ENCODE assay signal across 1 cellular context in the genomic region with DNA sequence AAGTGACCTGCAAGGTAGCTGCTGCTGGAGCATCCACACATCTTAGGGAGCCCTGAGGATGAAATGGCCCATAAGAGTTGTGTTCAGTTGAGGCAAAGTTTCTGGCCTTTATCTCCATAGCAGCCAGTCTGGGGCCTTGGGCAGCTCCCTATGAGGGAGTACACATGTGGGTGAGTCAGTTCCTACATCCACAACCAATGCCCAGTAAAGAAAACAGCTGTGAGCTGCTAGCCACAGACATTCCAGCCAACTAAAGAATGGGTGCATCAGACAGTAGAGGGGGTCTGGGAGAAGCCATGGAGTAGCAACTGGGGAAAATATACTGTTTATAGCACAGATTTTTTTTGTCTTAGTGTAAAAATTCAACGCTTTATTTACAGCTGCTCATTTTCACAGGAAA.
TF ChIP-seq lines count a peak whose summit lies in the region.

No MANE protein-coding gene starts in this region.

TF ChIP-seq in WTC11, 78 proteins besides CTCF, POLR2A, EP300 and RAD21 (continued from another document):
- TF ChIP-seq, protein P1, sequence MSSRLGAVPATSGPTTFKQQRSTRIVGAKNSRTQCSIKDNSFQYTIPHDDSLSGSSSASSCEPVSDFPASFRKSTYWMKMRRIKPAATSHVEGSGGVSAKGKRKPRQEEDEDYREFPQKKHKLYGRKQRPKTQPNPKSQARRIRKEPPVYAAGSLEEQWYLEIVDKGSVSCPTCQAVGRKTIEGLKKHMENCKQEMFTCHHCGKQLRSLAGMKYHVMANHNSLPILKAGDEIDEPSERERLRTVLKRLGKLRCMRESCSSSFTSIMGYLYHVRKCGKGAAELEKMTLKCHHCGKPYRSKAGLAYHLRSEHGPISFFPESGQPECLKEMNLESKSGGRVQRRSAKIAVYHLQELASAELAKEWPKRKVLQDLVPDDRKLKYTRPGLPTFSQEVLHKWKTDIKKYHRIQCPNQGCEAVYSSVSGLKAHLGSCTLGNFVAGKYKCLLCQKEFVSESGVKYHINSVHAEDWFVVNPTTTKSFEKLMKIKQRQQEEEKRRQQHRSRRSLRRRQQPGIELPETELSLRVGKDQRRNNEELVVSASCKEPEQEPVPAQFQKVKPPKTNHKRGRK (CRISPR knock-in tag; IDR thresholded peaks at IDR 0.05; ENCODE audit: borderline replicate concordance): no peak
- TF ChIP-seq FOXK1 (CRISPR knock-in tag; IDR thresholded peaks at IDR 0.05): no peak
- TF ChIP-seq, protein P2, sequence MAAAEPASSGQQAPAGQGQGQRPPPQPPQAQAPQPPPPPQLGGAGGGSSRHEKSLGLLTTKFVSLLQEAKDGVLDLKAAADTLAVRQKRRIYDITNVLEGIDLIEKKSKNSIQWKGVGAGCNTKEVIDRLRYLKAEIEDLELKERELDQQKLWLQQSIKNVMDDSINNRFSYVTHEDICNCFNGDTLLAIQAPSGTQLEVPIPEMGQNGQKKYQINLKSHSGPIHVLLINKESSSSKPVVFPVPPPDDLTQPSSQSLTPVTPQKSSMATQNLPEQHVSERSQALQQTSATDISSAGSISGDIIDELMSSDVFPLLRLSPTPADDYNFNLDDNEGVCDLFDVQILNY (CRISPR knock-in tag; IDR thresholded peaks at IDR 0.05): no peak
- TF ChIP-seq ELF4 (CRISPR knock-in tag; IDR thresholded peaks at IDR 0.05; ENCODE audit: low read depth): no peak
